Comparison of ENCODE assay signal across 12 cellular contexts in genomic region chr6:319177-320131, GRCh38. TPM values are rescaled to one million over a fixed set of nuclear protein-coding genes. Genes with fewer than 3 reads are reported as not detected.
DNase-seq lines count a peak whose midpoint lies in the region; ATAC-seq, FAIRE-seq and TF ChIP-seq lines count a peak whose summit lies in the region.
"Had no signal": no experiment of that assay in that cellular context is flagged by ENCODE, and none has a peak within 500 bp of the region (broad histone marks: within the 10 kb centered on the region; RNA-seq: fewer than 3 reads in every experiment).

No MANE protein-coding gene starts in this region.

- DNase-seq in activated T-cell treated with anti-CD3 and anti-CD28 coated beads, Interleukin-2, amount 50 U/mL, for 24 hours, result peak; percentile 36
- no peak for DNase-seq in activated T-cell treated with anti-CD3 and anti-CD28 coated beads for 4 hours
- DNase-seq in posterior vena cava (ENCODE audit: low spot score), result peak; percentile 57
- DNase-seq in activated naive CD4-positive, alpha-beta T cell (lab: John Stamatoyannopoulos, UW), result no peak
- DNase-seq in NCI-H1092 (lab: John Stamatoyannopoulos, UW), result no peak
- DNase-seq in D721Med (ENCODE audit: insufficient read length, low spot score), result no peak
- DNase-seq: amygdala, esophagus squamous epithelium, NCI-H82 had no signal

- H3K27me3 Mint-ChIP-seq in activated T-cell treated with anti-CD3 and anti-CD28 coated beads, Interleukin-2, amount 50 U/mL, for 24 hours, result no peaks in the 10 kb centered on the region

- H3K27ac Mint-ChIP-seq in activated T-cell treated with anti-CD3 and anti-CD28 coated beads, Interleukin-2, amount 50 U/mL, for 24 hours, result peak overlapping the region; percentile 10

- no peak for FAIRE-seq in D721Med (lab: Jason Lieb, UNC)

- TF ChIP-seq CTCF in D721Med (IDR thresholded peaks at IDR 0.05; ENCODE audit: insufficient read depth, missing control alignments), result no peak

- intact Hi-C loops in posterior vena cava (cut with DNase I), result no loop called here

- ATAC-seq in GM21367 (IDR thresholded peaks at IDR 0.05; ENCODE audit: unreplicated experiment) (peak; percentile 37), HG03108 (IDR thresholded peaks at IDR 0.05; ENCODE audit: unreplicated experiment) (peak; percentile 38)
- ATAC-seq: psoas muscle had no signal

- H3K4me3 Mint-ChIP-seq in activated T-cell treated with anti-CD3 and anti-CD28 coated beads, Interleukin-2, amount 50 U/mL, for 24 hours, result no peak overlapping the region

- peaks cover 12% of the 10 kb centered on the region for H3K36me3 Mint-ChIP-seq in activated T-cell treated with anti-CD3 and anti-CD28 coated beads, Interleukin-2, amount 50 U/mL, for 24 hours (ENCODE audit: low read depth)

- H3K4me1 Mint-ChIP-seq in activated T-cell treated with anti-CD3 and anti-CD28 coated beads, Interleukin-2, amount 50 U/mL, for 24 hours (ENCODE audit: low read depth), result peaks cover 18% of the 10 kb centered on the region

- H3K9me3 Mint-ChIP-seq in activated T-cell treated with anti-CD3 and anti-CD28 coated beads, Interleukin-2, amount 50 U/mL, for 24 hours, result no peaks in the 10 kb centered on the region

RNA-seq across cellular contexts. Expression of gene DUSP22, which starts 27.2 kb away (rescaled TPM):
- total RNA-seq in posterior vena cava, result 10 to 100 TPM; 45.7 to 51.8 TPM

Comparison
In these comparisons a context has a peak if more than half of its experiments do, and no peak if none do; other contexts are left out.
1. DNase-seq: peak in activated T-cell treated with anti-CD3 and anti-CD28 coated beads, Interleukin-2, amount 50 U/mL, for 24 hours (single experiment) and posterior vena cava (single experiment); none in activated T-cell treated with anti-CD3 and anti-CD28 coated beads for 4 hours (single experiment), activated naive CD4-positive, alpha-beta T cell (0 of 4), NCI-H1092 (single experiment) and D721Med (single experiment).